ENCODE assay signal across 13 cellular contexts in the genomic region with DNA sequence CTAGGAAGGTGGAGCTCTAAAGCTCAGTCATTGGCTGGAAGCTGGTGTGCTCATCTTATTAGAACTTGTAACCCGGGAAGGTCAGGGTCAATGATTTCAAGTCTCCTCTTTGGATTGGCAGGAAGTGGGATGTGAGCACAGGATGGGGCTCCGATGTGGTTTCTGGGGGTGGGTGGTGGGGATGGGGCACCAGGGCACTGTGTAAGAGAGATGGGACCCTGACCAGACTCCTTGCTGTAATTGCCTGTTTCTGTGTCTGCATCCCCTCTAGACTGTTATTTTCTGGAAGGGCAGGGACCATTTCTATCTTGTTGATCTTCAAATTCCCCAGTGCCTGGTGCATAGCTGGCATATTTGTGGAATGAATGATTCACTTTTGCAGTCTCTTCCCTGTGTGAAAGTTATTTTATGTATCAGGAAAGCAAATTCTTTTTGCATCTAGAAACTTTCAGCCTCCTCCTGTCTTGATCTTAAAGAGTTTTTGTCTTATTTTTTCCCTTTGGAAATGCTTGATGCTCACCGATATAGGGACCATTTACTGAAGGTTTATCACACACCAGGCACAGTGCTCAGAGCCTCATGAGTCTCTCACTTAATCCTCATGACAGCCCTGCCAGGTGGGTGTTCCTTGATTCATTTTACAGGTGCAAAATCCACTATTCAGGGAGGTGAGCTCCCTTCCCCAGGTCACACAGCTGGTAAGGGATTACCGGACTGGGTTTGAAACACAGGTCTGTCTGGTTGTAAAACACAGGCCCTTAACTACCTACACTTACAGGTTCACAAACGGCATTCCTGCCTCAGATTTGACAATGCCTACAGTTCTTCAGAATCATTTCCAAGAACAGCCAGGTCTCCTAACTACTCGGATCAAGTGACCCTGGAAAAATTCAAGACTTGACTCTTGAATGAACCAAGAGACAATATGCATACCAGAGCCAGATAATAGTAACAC.
DNase-seq lines count a peak whose midpoint lies in the region; ATAC-seq, FAIRE-seq and TF ChIP-seq lines count a peak whose summit lies in the region.
"Had no signal": no experiment of that assay in that cellular context is flagged by ENCODE, and none has a peak within 500 bp of the region (broad histone marks: within the 10 kb centered on the region; RNA-seq: fewer than 3 reads in every experiment).

No MANE protein-coding gene starts in this region.

- DNase-seq in AG08395 (ENCODE audit: low spot score) (peak; percentile 72), HTR-8/SVneo (ENCODE audit: insufficient read length, low spot score) (peak; percentile 65), astrocyte of the spinal cord (ENCODE audit: low read depth, low spot score) (peak; percentile 69), kidney tubule cell (ENCODE audit: low spot score) (peak; percentile 88), anterior cingulate cortex (lab: John Stamatoyannopoulos, UW) (no peak), NCI-H2227 (lab: John Stamatoyannopoulos, UW; ENCODE audit: unreplicated experiment) (no peak)
- DNase-seq: activated CD4-positive, alpha-beta memory T cell treated with anti-CD3 and anti-CD28 coated beads, Interleukin-2, amount 10 ng/mL, durations not matched to agents 7 days and 5 days; NCI-H526; stimulated activated naive CD4-positive, alpha-beta T cell treated with Interleukin-2 at 50 U/mL for 16 hours; T-helper 1 cell had no signal

- TF ChIP-seq CTCF in astrocyte of the spinal cord (IDR thresholded peaks at IDR 0.05; ENCODE audit: low read depth, low read length), result no peak

- in situ Hi-C loops in astrocyte of the spinal cord (cut with HindIII; ENCODE audit: low sequenced_read_pairs), result no loop called here

- peak; percentile 64 for FAIRE-seq in HTR-8/SVneo (lab: Jason Lieb, UNC)

- no peak overlapping the region for H3K4me3 ChIP-seq in astrocyte of the spinal cord (ENCODE audit: low read depth, low read length)
- H3K4me3 ChIP-seq: BLaER1 treated with 17β-estradiol and CSF1 and Interleukin-3, amounts not matched to agents 10 nM and 100 nM had no signal

- no peak for ATAC-seq in GM21390 (IDR thresholded peaks at IDR 0.05; ENCODE audit: unreplicated experiment)
- no peak for ATAC-seq in GM21529 (IDR thresholded peaks at IDR 0.05; ENCODE audit: unreplicated experiment)

Comparison
In these comparisons a context has a peak if more than half of its experiments do, and no peak if none do; other contexts are left out.
1. DNase-seq: peak in AG08395 (single experiment), HTR-8/SVneo (single experiment), astrocyte of the spinal cord (single experiment) and kidney tubule cell (single experiment); none in anterior cingulate cortex (0 of 58) and NCI-H2227 (single experiment).